In the genomic region with DNA sequence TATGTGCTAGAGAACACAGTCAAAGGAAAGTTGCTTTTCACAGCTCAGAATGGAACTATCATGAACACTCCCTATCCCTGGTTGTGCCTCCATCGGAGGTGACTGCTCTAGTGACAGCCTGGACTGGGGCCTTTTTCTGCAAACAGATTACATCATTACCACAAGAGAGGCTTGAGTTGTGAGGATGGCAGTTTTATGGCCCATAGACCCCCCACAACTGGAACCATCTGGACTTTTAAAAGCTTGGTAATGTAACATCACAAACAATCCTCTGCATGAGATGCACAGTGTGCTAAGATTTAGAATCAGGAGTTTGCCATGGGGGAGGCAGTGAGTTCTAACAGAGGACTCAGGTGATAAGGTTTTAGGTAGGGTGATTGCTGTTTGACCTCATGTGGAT, we compare ENCODE assay signal across 25 cellular contexts. TPM values are rescaled to one million over a fixed set of nuclear protein-coding genes. Genes with fewer than 3 reads are reported as not detected.
"Had no signal": no experiment of that assay in that cellular context is flagged by ENCODE, and none has a peak within 500 bp of the region (broad histone marks: within the 10 kb centered on the region; RNA-seq: fewer than 3 reads in every experiment).

No MANE protein-coding gene starts in this region.

- ATAC-seq: effector memory CD8-positive, alpha-beta T cell; foreskin keratinocyte; gastroesophageal sphincter; heart left ventricle; left colon; left lung; left ventricle myocardium superior; lower lobe of right lung; mucosa of descending colon had no signal

- H3K4me3 ChIP-seq: esophagus muscularis mucosa, gastroesophageal sphincter, heart left ventricle, hepatocyte, left lung, lower lobe of right lung, mucosa of descending colon had no signal

- H3K27ac ChIP-seq: esophagus muscularis mucosa, foreskin keratinocyte, gastroesophageal sphincter, heart left ventricle, hepatocyte, left lung, lower lobe of right lung had no signal

- H3K36me3 ChIP-seq: esophagus muscularis mucosa, gastroesophageal sphincter, heart left ventricle, left lung, lower lobe of right lung had no signal

- H3K9me3 ChIP-seq: mucosa of descending colon had no signal

- H3K27me3 ChIP-seq: foreskin keratinocyte, hepatocyte had no signal

- DNase-seq: cortex of kidney; effector CD8-positive, alpha-beta T cell; effector memory CD8-positive, alpha-beta T cell; foreskin keratinocyte; heart left ventricle; hypothalamus; immature natural killer cell; kidney; kidney glomerular epithelial cell; left colon; left lung; left ventricle myocardium superior; lower lobe of right lung; mesenchymal stem cell; mucosa of descending colon had no signal

- H3K4me1 ChIP-seq: esophagus muscularis mucosa, foreskin keratinocyte, gastroesophageal sphincter, heart left ventricle, left lung, lower lobe of right lung had no signal

RNA-seq across cellular contexts. Expression of gene WSCD2, which starts 46.6 kb away (rescaled TPM):
- total RNA-seq: dermis microvascular lymphatic vessel endothelial cell, endothelial cell of umbilical vein, epithelial cell of proximal tubule, fibroblast of lung, fibroblast of villous mesenchyme, foreskin keratinocyte, lung microvascular endothelial cell, myocyte had no signal
